In genomic region chr5:96751203-96752169, GRCh38 we compare ENCODE assay signal across 9 cellular contexts. TPM values are rescaled to one million over a fixed set of nuclear protein-coding genes. Genes with fewer than 3 reads are reported as not detected.
DNase-seq lines count a peak whose midpoint lies in the region; ATAC-seq and TF ChIP-seq lines count a peak whose summit lies in the region.
"Had no signal": no experiment of that assay in that cellular context is flagged by ENCODE, and none has a peak within 500 bp of the region (broad histone marks: within the 10 kb centered on the region; RNA-seq: fewer than 3 reads in every experiment).

No MANE protein-coding gene starts in this region.

- peak overlapping the region; percentile 43 for H3K27ac ChIP-seq in parathyroid adenoma

- H3K4me1 ChIP-seq in parathyroid adenoma: peaks cover 13% of the 10 kb centered on the region

- H3K27me3 ChIP-seq in parathyroid adenoma (ENCODE audit: control insufficient read depth, insufficient read depth, low read length): no peaks in the 10 kb centered on the region

- no peak for DNase-seq in activated CD4-positive, alpha-beta T cell treated with anti-CD3 and anti-CD28 coated beads for 36 hours
- no peak for DNase-seq in activated CD4-positive, alpha-beta T cell treated with anti-CD3 and anti-CD28 coated beads, Interleukin-2, amount 50 U/mL, for 4 hours
- DNase-seq in T-cell (no peak), left ventricle myocardium superior (no peak), glomerular visceral epithelial cell (ENCODE audit: extremely low spot score) (no peak), GM20000 (ENCODE audit: low spot score) (no peak)

- no peaks in the 10 kb centered on the region for H3K27me3 Mint-ChIP-seq in activated CD4-positive, alpha-beta T cell treated with anti-CD3 and anti-CD28 coated beads for 36 hours
- no peaks in the 10 kb centered on the region for H3K27me3 Mint-ChIP-seq in T-cell

- peaks cover 22% of the 10 kb centered on the region for H3K36me3 Mint-ChIP-seq in activated CD4-positive, alpha-beta T cell treated with anti-CD3 and anti-CD28 coated beads for 36 hours (ENCODE audit: low read depth)
- H3K36me3 Mint-ChIP-seq in T-cell: peaks cover 47% of the 10 kb centered on the region

- intact Hi-C loops in activated CD4-positive, alpha-beta T cell treated with anti-CD3 and anti-CD28 coated beads for 36 hours (cut with DNase I, micrococcal nuclease): loop anchor here (1.0 to 10.0 kb wide), 5 partner anchors 118 to 411 kb away; partner anchors contain the start of gene LIX1 (in 2 of the 2)
- intact Hi-C loops in left ventricle myocardium superior (cut with micrococcal nuclease): no loop called here

- no peak overlapping the region for H3K4me3 ChIP-seq in parathyroid adenoma (ENCODE audit: low read depth, low read length)

- no peak for TF ChIP-seq CTCF in parathyroid adenoma (IDR thresholded peaks at IDR 0.05)
- no peak for TF ChIP-seq CTCF in GM20000 (IDR thresholded peaks at IDR 0.05; ENCODE audit: extremely low read depth, missing control alignments)

- no peaks in the 10 kb centered on the region for H3K36me3 ChIP-seq in parathyroid adenoma (ENCODE audit: control insufficient read depth, insufficient read depth, low read length)

- CTCF ChIA-PET in activated CD4-positive, alpha-beta T cell treated with anti-CD3 and anti-CD28 coated beads for 36 hours (lab: Charles Lee): interaction anchor here (0.5 to 2.7 kb wide), 40 partner anchors 8 to 1100 kb away, joined by 3 to 33 read pairs (median 4); partner anchors contain the start of genes ERAP1 and LIX1
- CTCF ChIA-PET in T-cell (lab: Charles Lee): interaction anchor here (0.5 to 5.4 kb wide), 35 partner anchors 8 to 563 kb away, joined by 3 to 67 read pairs (median 5); partner anchors contain the start of genes LIX1 (in 2 of the 2), ERAP2 (in 1 of the 2) and LNPEP (in 1 of the 2)

- no peaks in the 10 kb centered on the region for H3K9me3 Mint-ChIP-seq in activated CD4-positive, alpha-beta T cell treated with anti-CD3 and anti-CD28 coated beads for 36 hours (ENCODE audit: low read depth)
- no peaks in the 10 kb centered on the region for H3K9me3 Mint-ChIP-seq in T-cell
- H3K9me3 Mint-ChIP-seq: nephron had no signal

- ATAC-seq in activated CD4-positive, alpha-beta T cell treated with anti-CD3 and anti-CD28 coated beads for 36 hours: no peak
- ATAC-seq in T-cell (replicated peaks in 1 of 4) (peak in 1 of 4 experiments; percentile 23), left ventricle myocardium superior (peak; percentile 19), HG03097 (IDR thresholded peaks at IDR 0.05; ENCODE audit: low FRiP score, unreplicated experiment) (no peak)

- no peak overlapping the region for H3K4me3 Mint-ChIP-seq in activated CD4-positive, alpha-beta T cell treated with anti-CD3 and anti-CD28 coated beads for 36 hours
- H3K4me3 Mint-ChIP-seq in T-cell: no peak overlapping the region
- H3K4me3 Mint-ChIP-seq: nephron had no signal

- H3K27ac Mint-ChIP-seq in activated CD4-positive, alpha-beta T cell treated with anti-CD3 and anti-CD28 coated beads for 36 hours: peak overlapping the region; percentile 76
- H3K27ac Mint-ChIP-seq in T-cell: peak overlapping the region; percentile 35 to 47
- H3K27ac Mint-ChIP-seq: nephron had no signal

- H2AFZ ChIP-seq in parathyroid adenoma: no peak overlapping the region

- H3K9me3 ChIP-seq in parathyroid adenoma (ENCODE audit: control insufficient read depth, low read length): no peaks in the 10 kb centered on the region

- H3K79me2 ChIP-seq in parathyroid adenoma: no peaks in the 10 kb centered on the region

- POLR2A ChIA-PET in activated CD4-positive, alpha-beta T cell treated with anti-CD3 and anti-CD28 coated beads for 36 hours (lab: Charles Lee): interaction anchor here (0.6 kb wide), 1 partner anchor 1829 kb away, joined by 3 read pairs; no protein-coding TSS in a partner anchor
- POLR2A ChIA-PET in T-cell (lab: Charles Lee): interaction anchor here in 1 of 2 donors (0.6 kb wide), 1 partner anchor 60 kb away, joined by 3 read pairs; no protein-coding TSS in a partner anchor

- peaks cover 18% of the 10 kb centered on the region for H3K4me1 Mint-ChIP-seq in activated CD4-positive, alpha-beta T cell treated with anti-CD3 and anti-CD28 coated beads for 36 hours
- peaks cover 0 to 3% (median 2%) of the 10 kb centered on the region in 3 donors for H3K4me1 Mint-ChIP-seq in T-cell
- H3K4me1 Mint-ChIP-seq: nephron had no signal

- H3K4me2 ChIP-seq in parathyroid adenoma (ENCODE audit: low read length): no peak overlapping the region

- H3K9ac ChIP-seq in parathyroid adenoma: no peak overlapping the region

RNA-seq across cellular contexts. Expression of gene ERAP1, which starts 56.3 kb away (rescaled TPM):
- 10 to 100 TPM; 56.4 to 98.7 TPM for total RNA-seq in activated CD4-positive, alpha-beta T cell treated with anti-CD3 and anti-CD28 coated beads for 36 hours
- total RNA-seq in T-cell: 100 to 1,000 TPM in 4 of 5 donors, 10 to 100 TPM in 1; 91.6 to 153 (median 122) TPM
- 39.4 TPM for total RNA-seq in left ventricle myocardium superior
